In genomic region chr2:69208023-69208595, GRCh38 we compare ENCODE assay signal across 18 cellular contexts.
DNase-seq lines count a peak whose midpoint lies in the region; ATAC-seq and TF ChIP-seq lines count a peak whose summit lies in the region.
"Had no signal": no experiment of that assay in that cellular context is flagged by ENCODE, and none has a peak within 500 bp of the region (broad histone marks: within the 10 kb centered on the region; RNA-seq: fewer than 3 reads in every experiment).

No MANE protein-coding gene starts in this region.

- H3K9me3 ChIP-seq in PC-3 (ENCODE audit: low read length): no peaks in the 10 kb centered on the region
- no peaks in the 10 kb centered on the region for H3K9me3 ChIP-seq in MG63
- H3K9me3 ChIP-seq: mucosa of descending colon had no signal

- CTCF ChIA-PET in PC-3 (lab: Charles Lee): no interaction called here

- TF ChIP-seq CTCF in GM12872 (IDR thresholded peaks at IDR 0.05; ENCODE audit: insufficient read depth, low read depth, low read length): 0 out of 3 replicates have a peak, but pooled peaks have one; percentile 27
- peak; percentile 42; the same call in 1 of the 2 replicates for TF ChIP-seq CTCF in PC-3 (conservative IDR thresholded peaks at IDR 0.05; ENCODE audit: low read depth, low read length)
- peak; percentile 54 for TF ChIP-seq CTCF in choroid plexus epithelial cell (conservative IDR thresholded peaks at IDR 0.05; ENCODE audit: low read depth, low read length)
- peak; percentile 39 for TF ChIP-seq CTCF in retinal pigment epithelial cell (conservative IDR thresholded peaks at IDR 0.05; ENCODE audit: low read depth, low read length)

- no peak overlapping the region for H2AFZ ChIP-seq in PC-3 (ENCODE audit: low read length)

- no peak for ATAC-seq in PC-3
- ATAC-seq in HG02623 (IDR thresholded peaks at IDR 0.05; ENCODE audit: unreplicated experiment): no peak
- ATAC-seq: mucosa of descending colon had no signal

- H3K79me2 ChIP-seq in PC-3 (ENCODE audit: low read length): no peaks in the 10 kb centered on the region

- no peaks in the 10 kb centered on the region for H3F3A ChIP-seq in PC-3 (ENCODE audit: low read length, unreplicated experiment)

- H3K27me3 ChIP-seq in PC-3 (ENCODE audit: low read length) (no peaks in the 10 kb centered on the region), MG63 (no peaks in the 10 kb centered on the region)

- peaks cover 4% of the 10 kb centered on the region; the same call in 1 of the 2 replicates for H3K36me3 ChIP-seq in PC-3 (ENCODE audit: low read depth, low read length)
- no peaks in the 10 kb centered on the region; the same call in 1 of the 2 replicates for H3K36me3 ChIP-seq in MG63

- DNase-seq in PC-3 (peak; percentile 18), choroid plexus epithelial cell (ENCODE audit: low read depth) (peak; percentile 43), retinal pigment epithelial cell (ENCODE audit: low read depth) (no peak), pons (ENCODE audit: low spot score) (no peak), MG63 (no peak)
- DNase-seq: activated CD4-positive, CD25-positive, alpha-beta regulatory T cell; activated CD8-positive, alpha-beta memory T cell treated with anti-CD3 and anti-CD28 coated beads, Interleukin-2, amount 50 U/mL, for 48 hours; caudate nucleus; CD4-positive, alpha-beta T cell; head of caudate nucleus; Kasumi-1; mucosa of descending colon; NCI-H187; NCI-H510A treated with DMSO at 0.1 percent for 48 hours; OCI-M1 had no signal

- intact Hi-C loops in PC-3 (cut with micrococcal nuclease): no loop called here

- H3K4me1 ChIP-seq in PC-3 (ENCODE audit: insufficient read depth, low read length): no peaks in the 10 kb centered on the region

- no TSS peak for BruUV-seq in PC-3 (replicated peaks; lab: Mats Ljungman, UMichigan)

- H3K4me2 ChIP-seq in PC-3 (ENCODE audit: low read length): no peak overlapping the region

- no peaks in the 10 kb centered on the region for H4K20me1 ChIP-seq in PC-3 (ENCODE audit: low read length)

- no peaks in the 10 kb centered on the region for H3K9me2 ChIP-seq in PC-3 (replicated peaks; ENCODE audit: low read length)

- POLR2A ChIA-PET in PC-3 (lab: Charles Lee; ENCODE audit: unreplicated experiment): no interaction called here

- no peak overlapping the region for H3K4me3 ChIP-seq in PC-3 (ENCODE audit: low read length)
- no peak overlapping the region for H3K4me3 ChIP-seq in choroid plexus epithelial cell (ENCODE audit: low read depth, low read length)
- no peak overlapping the region for H3K4me3 ChIP-seq in retinal pigment epithelial cell (ENCODE audit: low read length)
- H3K4me3 ChIP-seq in MG63: no peak overlapping the region
- H3K4me3 ChIP-seq: mucosa of descending colon had no signal

- no peak overlapping the region for H3K27ac ChIP-seq in PC-3 (ENCODE audit: low read length)
- H3K27ac ChIP-seq: HL-60 had no signal

- H3K9ac ChIP-seq in PC-3 (ENCODE audit: low read length): no peak overlapping the region

Comparison
In these comparisons a context has a peak if more than half of its experiments do, and no peak if none do; other contexts are left out.
1. DNase-seq: peak in PC-3 (single experiment) and choroid plexus epithelial cell (single experiment); none in retinal pigment epithelial cell (single experiment), pons (single experiment) and MG63 (single experiment).
2. Peak in every context shown above with its lines, with median percentiles within 50 percentile points of each other: CTCF ChIP-seq.